25 cellular contexts compared by ENCODE assay signal in the genomic region with DNA sequence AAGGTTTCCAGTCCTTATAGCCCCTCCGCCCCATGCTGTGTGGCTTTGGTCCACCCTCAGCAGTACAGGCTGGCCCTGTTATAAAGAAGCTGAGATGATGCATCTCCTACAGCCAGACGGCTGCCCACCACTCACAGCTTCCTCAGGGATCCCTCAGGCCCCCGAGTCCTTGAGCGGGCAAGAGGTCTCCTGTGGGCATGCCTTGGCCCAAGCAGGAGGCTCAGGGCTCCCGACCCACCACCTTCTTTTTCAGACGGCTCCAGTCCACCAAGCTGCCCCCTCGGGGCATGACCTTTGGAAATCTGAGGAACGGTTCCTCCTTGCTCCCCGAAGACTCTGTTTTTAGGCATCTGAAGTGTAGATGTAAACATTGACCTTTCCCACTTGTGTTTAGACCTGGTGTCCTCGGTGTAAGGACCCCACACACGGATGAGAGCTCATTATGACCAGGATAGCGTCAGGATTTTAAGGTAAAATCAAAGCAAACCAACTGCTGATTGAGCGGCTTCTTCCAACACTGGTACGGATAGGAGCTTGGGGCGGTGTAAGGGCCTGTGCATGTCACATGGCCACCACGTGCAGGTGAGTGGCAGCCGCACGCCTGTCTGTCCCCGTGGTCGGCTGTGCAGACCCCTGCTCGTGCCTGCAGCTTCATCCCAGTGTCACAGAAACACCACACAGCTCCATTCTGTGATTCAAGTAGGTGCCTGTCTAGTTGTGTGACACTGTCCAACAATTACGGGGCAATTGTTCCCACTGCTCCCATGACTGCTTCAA.
"Had no signal": no experiment of that assay in that cellular context is flagged by ENCODE, and none has a peak within 500 bp of the region (broad histone marks: within the 10 kb centered on the region; RNA-seq: fewer than 3 reads in every experiment).

No MANE protein-coding gene starts in this region.

- H3K36me3 ChIP-seq: brain microvascular endothelial cell, gastrocnemius medialis, heart left ventricle, right atrium auricular region, transverse colon, vagina had no signal

- H3K27ac Mint-ChIP-seq: activated CD4-positive, alpha-beta memory T cell treated with anti-CD3 and anti-CD28 coated beads, Interleukin-2, amount 10 ng/mL, durations not matched to agents 7 days and 5 days; activated CD8-positive, alpha-beta memory T cell treated with anti-CD3 and anti-CD28 coated beads, Interleukin-2, amount 10 ng/mL, durations not matched to agents 7 days and 5 days; activated naive CD4-positive, alpha-beta T cell treated with anti-CD3 and anti-CD28 coated beads, Interleukin-2, amount 10 ng/mL, durations not matched to agents 7 days and 5 days; activated naive CD8-positive, alpha-beta T cell treated with anti-CD3 and anti-CD28 coated beads, Interleukin-2, amount 50 U/mL, for 24 hours; activated T-cell treated with anti-CD3 and anti-CD28 coated beads, Interleukin-2, amount 50 U/mL, for 24 hours; activated T-helper 2 cell treated with anti-CD3 and anti-CD28 coated beads, Interferon-gamma antibody, Interleukin-2, Interleukin-4, amounts not matched to agents 10 μg/mL and 5 μg/mL and 100 μg/mL, durations not matched to agents 14 hours and 24 hours and 36 hours; stimulated activated naive CD8-positive, alpha-beta T cell treated with anti-CD3 and anti-CD28 coated beads, Interleukin-15, Interleukin-2, amounts not matched to agents 100 ng/mL and 50 ng/mL, for 24 hours; T-helper 2 cell treated with Interferon-gamma antibody and Interleukin-4, amounts not matched to agents 5 μg/mL and 100 μg/mL, for 36 hours had no signal

- DNase-seq: activated CD4-positive, alpha-beta memory T cell treated with anti-CD3 and anti-CD28 coated beads, Interleukin-2, amount 10 ng/mL, durations not matched to agents 7 days and 5 days; activated CD4-positive, alpha-beta T cell treated with anti-CD3 and anti-CD28 coated beads for 48 hours; activated CD8-positive, alpha-beta memory T cell treated with anti-CD3 and anti-CD28 coated beads, Interleukin-2, amount 10 ng/mL, durations not matched to agents 7 days and 5 days; activated naive CD4-positive, alpha-beta T cell treated with anti-CD3 and anti-CD28 coated beads, Interleukin-2, amount 10 ng/mL, durations not matched to agents 7 days and 5 days; activated naive CD8-positive, alpha-beta T cell treated with anti-CD3 and anti-CD28 coated beads, Interleukin-2, amount 50 U/mL, for 24 hours; anterior cingulate cortex; brain microvascular endothelial cell; effector CD4-positive, alpha-beta T cell; gastrocnemius medialis; kidney glomerular epithelial cell; natural killer cell; nucleus accumbens; stimulated activated CD4-positive, alpha-beta T cell treated with anti-CD3 and anti-CD28 coated beads, Interleukin-15, amount 100 ng/mL, for 24 hours; stimulated activated CD4-positive, alpha-beta T cell treated with anti-CD3 and anti-CD28 coated beads, Interleukin-2, amount 100 ng/mL, for 48 hours; transverse colon had no signal

- ATAC-seq: activated CD8-positive, alpha-beta memory T cell treated with anti-CD3 and anti-CD28 coated beads, Interleukin-2, amount 10 ng/mL, durations not matched to agents 7 days and 5 days; activated naive CD8-positive, alpha-beta T cell treated with anti-CD3 and anti-CD28 coated beads, Interleukin-2, amount 50 U/mL, for 24 hours; esophagus mucosa; gastrocnemius medialis; heart left ventricle; natural killer cell had no signal

- H3K27ac ChIP-seq: brain microvascular endothelial cell, gastrocnemius medialis, heart left ventricle, right atrium auricular region, skin epidermis, transverse colon, vagina had no signal

- H3K27me3 ChIP-seq: brain microvascular endothelial cell, gastrocnemius medialis, heart left ventricle, right atrium auricular region, transverse colon, vagina had no signal

- H3K9me3 ChIP-seq: gastrocnemius medialis, heart left ventricle, right atrium auricular region, transverse colon, vagina had no signal

- H3K9me3 Mint-ChIP-seq: activated CD4-positive, alpha-beta memory T cell treated with anti-CD3 and anti-CD28 coated beads, Interleukin-2, amount 10 ng/mL, durations not matched to agents 7 days and 5 days; activated naive CD4-positive, alpha-beta T cell treated with anti-CD3 and anti-CD28 coated beads, Interleukin-2, amount 10 ng/mL, durations not matched to agents 7 days and 5 days; activated naive CD8-positive, alpha-beta T cell treated with anti-CD3 and anti-CD28 coated beads, Interleukin-2, amount 50 U/mL, for 24 hours; activated T-cell treated with anti-CD3 and anti-CD28 coated beads, Interleukin-2, amount 50 U/mL, for 24 hours; activated T-helper 2 cell treated with anti-CD3 and anti-CD28 coated beads, Interferon-gamma antibody, Interleukin-2, Interleukin-4, amounts not matched to agents 10 μg/mL and 5 μg/mL and 100 μg/mL, durations not matched to agents 14 hours and 24 hours and 36 hours; central memory CD8-positive, alpha-beta T cell; natural killer cell; stimulated activated naive CD8-positive, alpha-beta T cell treated with anti-CD3 and anti-CD28 coated beads, Interleukin-15, Interleukin-2, amounts not matched to agents 100 ng/mL and 50 ng/mL, for 24 hours; T-helper 2 cell treated with Interferon-gamma antibody and Interleukin-4, amounts not matched to agents 5 μg/mL and 100 μg/mL, for 36 hours had no signal

- H3K27me3 Mint-ChIP-seq: activated CD4-positive, alpha-beta memory T cell treated with anti-CD3 and anti-CD28 coated beads, Interleukin-2, amount 10 ng/mL, durations not matched to agents 7 days and 5 days; activated CD8-positive, alpha-beta memory T cell treated with anti-CD3 and anti-CD28 coated beads, Interleukin-2, amount 10 ng/mL, durations not matched to agents 7 days and 5 days; activated naive CD4-positive, alpha-beta T cell treated with anti-CD3 and anti-CD28 coated beads, Interleukin-2, amount 10 ng/mL, durations not matched to agents 7 days and 5 days; activated naive CD8-positive, alpha-beta T cell treated with anti-CD3 and anti-CD28 coated beads, Interleukin-2, amount 50 U/mL, for 24 hours; activated T-cell treated with anti-CD3 and anti-CD28 coated beads, Interleukin-2, amount 50 U/mL, for 24 hours; central memory CD8-positive, alpha-beta T cell; stimulated activated naive CD8-positive, alpha-beta T cell treated with anti-CD3 and anti-CD28 coated beads, Interleukin-15, Interleukin-2, amounts not matched to agents 100 ng/mL and 50 ng/mL, for 24 hours had no signal

- H3K4me3 Mint-ChIP-seq: activated CD4-positive, alpha-beta memory T cell treated with anti-CD3 and anti-CD28 coated beads, Interleukin-2, amount 10 ng/mL, durations not matched to agents 7 days and 5 days; activated CD8-positive, alpha-beta memory T cell treated with anti-CD3 and anti-CD28 coated beads, Interleukin-2, amount 10 ng/mL, durations not matched to agents 7 days and 5 days; activated naive CD4-positive, alpha-beta T cell treated with anti-CD3 and anti-CD28 coated beads, Interleukin-2, amount 10 ng/mL, durations not matched to agents 7 days and 5 days; activated naive CD8-positive, alpha-beta T cell treated with anti-CD3 and anti-CD28 coated beads, Interleukin-2, amount 50 U/mL, for 24 hours; activated T-cell treated with anti-CD3 and anti-CD28 coated beads, Interleukin-2, amount 50 U/mL, for 24 hours; central memory CD8-positive, alpha-beta T cell; natural killer cell; stimulated activated naive CD8-positive, alpha-beta T cell treated with anti-CD3 and anti-CD28 coated beads, Interleukin-15, Interleukin-2, amounts not matched to agents 100 ng/mL and 50 ng/mL, for 24 hours; T-helper 2 cell treated with Interferon-gamma antibody and Interleukin-4, amounts not matched to agents 5 μg/mL and 100 μg/mL, for 36 hours had no signal

- H3K4me3 ChIP-seq: gastrocnemius medialis, heart left ventricle, right atrium auricular region, skin epidermis, transverse colon, vagina had no signal

- H3K36me3 Mint-ChIP-seq: activated CD8-positive, alpha-beta memory T cell treated with anti-CD3 and anti-CD28 coated beads, Interleukin-2, amount 10 ng/mL, durations not matched to agents 7 days and 5 days; activated naive CD4-positive, alpha-beta T cell treated with anti-CD3 and anti-CD28 coated beads, Interleukin-2, amount 10 ng/mL, durations not matched to agents 7 days and 5 days; natural killer cell had no signal
